ENCODE assay signal across 1 cellular context in the genomic region with DNA sequence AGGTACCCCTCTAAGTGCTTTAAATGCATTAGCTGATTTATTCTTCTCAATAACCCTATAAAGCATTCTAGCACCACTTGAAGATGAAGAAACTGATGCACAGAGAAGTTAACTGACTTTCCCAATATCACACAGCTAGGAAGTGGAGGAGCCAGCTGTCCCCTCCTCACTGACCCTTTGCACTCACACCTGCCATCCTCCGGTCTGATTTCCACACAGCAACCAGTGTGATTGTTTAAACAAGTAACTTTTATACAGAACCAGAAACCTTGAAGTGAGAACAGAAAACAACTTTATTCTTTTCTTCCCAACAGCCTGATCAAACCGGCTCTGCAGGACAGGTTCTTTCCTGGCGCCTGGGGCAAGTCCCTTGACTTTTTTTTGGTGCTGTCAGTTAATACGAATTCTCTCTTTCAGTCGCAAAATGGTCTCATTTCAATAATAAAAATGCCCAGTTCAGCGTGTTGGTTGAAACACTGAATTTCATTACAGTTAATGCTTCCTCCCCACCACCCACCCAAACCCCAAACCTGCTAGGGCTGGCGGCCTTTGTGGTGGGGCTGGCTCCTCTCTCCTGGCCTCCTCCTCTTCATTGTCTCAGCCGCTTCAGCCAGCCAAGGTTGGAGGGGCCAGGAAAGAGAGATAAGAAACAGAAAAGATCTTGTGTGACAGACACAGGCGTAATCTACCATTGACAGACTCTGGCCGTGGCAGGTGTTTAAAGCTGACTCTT.
A peak's percentile ranks its signal among the peaks of the same experiment; 100 is the strongest.
TF ChIP-seq lines count a peak whose summit lies in the region.

No MANE protein-coding gene starts in this region.

TF ChIP-seq in K562, 482 proteins besides CTCF, POLR2A, EP300 and RAD21 (continued from another document and continues in another):
- TF ChIP-seq, protein P1, sequence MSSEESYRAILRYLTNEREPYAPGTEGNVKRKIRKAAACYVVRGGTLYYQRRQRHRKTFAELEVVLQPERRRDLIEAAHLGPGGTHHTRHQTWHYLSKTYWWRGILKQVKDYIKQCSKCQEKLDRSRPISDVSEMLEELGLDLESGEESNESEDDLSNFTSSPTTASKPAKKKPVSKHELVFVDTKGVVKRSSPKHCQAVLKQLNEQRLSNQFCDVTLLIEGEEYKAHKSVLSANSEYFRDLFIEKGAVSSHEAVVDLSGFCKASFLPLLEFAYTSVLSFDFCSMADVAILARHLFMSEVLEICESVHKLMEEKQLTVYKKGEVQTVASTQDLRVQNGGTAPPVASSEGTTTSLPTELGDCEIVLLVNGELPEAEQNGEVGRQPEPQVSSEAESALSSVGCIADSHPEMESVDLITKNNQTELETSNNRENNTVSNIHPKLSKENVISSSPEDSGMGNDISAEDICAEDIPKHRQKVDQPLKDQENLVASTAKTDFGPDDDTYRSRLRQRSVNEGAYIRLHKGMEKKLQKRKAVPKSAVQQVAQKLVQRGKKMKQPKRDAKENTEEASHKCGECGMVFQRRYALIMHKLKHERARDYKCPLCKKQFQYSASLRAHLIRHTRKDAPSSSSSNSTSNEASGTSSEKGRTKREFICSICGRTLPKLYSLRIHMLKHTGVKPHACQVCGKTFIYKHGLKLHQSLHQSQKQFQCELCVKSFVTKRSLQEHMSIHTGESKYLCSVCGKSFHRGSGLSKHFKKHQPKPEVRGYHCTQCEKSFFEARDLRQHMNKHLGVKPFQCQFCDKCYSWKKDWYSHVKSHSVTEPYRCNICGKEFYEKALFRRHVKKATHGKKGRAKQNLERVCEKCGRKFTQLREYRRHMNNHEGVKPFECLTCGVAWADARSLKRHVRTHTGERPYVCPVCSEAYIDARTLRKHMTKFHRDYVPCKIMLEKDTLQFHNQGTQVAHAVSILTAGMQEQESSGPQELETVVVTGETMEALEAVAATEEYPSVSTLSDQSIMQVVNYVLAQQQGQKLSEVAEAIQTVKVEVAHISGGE (CRISPR knock-in tag; IDR thresholded peaks at IDR 0.05), result peak in 1 of 3 experiments; percentile 73; a peak in 2 of 6 replicates
- TF ChIP-seq PRMT5 (CRISPR knock-in tag; IDR thresholded peaks at IDR 0.05), result no peak
- no peak for TF ChIP-seq ZNF551 (CRISPR knock-in tag; IDR thresholded peaks at IDR 0.05)
- peak in 1 of 2 experiments; percentile 64; a peak in 1 of 4 replicates for TF ChIP-seq ZNF318 (IDR thresholded peaks at IDR 0.05; ENCODE audit: borderline replicate concordance in 1 of 2, low read depth in 1 of 2)
- TF ChIP-seq POLR2G (IDR thresholded peaks at IDR 0.05; ENCODE audit: low read depth, low read length), result no peak
- peak; percentile 77; the same call in 1 of the 2 replicates for TF ChIP-seq ADNP (tag; IDR thresholded peaks at IDR 0.05)
- TF ChIP-seq ZBED1 (IDR thresholded peaks at IDR 0.05), result peak; percentile 71; the same call in 1 of the 2 replicates
- peak; percentile 77; the same call in 1 of the 2 replicates for TF ChIP-seq MECOM (CRISPR knock-in tag; IDR thresholded peaks at IDR 0.05)
- no peak for TF ChIP-seq WHSC1 (IDR thresholded peaks at IDR 0.05; ENCODE audit: low read length)
- TF ChIP-seq, protein P2, sequence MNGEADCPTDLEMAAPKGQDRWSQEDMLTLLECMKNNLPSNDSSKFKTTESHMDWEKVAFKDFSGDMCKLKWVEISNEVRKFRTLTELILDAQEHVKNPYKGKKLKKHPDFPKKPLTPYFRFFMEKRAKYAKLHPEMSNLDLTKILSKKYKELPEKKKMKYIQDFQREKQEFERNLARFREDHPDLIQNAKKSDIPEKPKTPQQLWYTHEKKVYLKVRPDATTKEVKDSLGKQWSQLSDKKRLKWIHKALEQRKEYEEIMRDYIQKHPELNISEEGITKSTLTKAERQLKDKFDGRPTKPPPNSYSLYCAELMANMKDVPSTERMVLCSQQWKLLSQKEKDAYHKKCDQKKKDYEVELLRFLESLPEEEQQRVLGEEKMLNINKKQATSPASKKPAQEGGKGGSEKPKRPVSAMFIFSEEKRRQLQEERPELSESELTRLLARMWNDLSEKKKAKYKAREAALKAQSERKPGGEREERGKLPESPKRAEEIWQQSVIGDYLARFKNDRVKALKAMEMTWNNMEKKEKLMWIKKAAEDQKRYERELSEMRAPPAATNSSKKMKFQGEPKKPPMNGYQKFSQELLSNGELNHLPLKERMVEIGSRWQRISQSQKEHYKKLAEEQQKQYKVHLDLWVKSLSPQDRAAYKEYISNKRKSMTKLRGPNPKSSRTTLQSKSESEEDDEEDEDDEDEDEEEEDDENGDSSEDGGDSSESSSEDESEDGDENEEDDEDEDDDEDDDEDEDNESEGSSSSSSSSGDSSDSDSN (IDR thresholded peaks at IDR 0.05; ENCODE audit: borderline replicate concordance in 1 of 2, low read depth in 2 of 2, low read length in 2 of 2), result peak; percentile 53 to 59; a peak in 1 of 4 replicates
- TF ChIP-seq PHF8 (IDR thresholded peaks at IDR 0.05; ENCODE audit: borderline replicate concordance, low read length), result peak; percentile 13; the same call in 1 of the 2 replicates
- no peak for TF ChIP-seq EWSR1 (IDR thresholded peaks at IDR 0.05; ENCODE audit: borderline replicate concordance, low read depth, partially characterized antibody)
- TF ChIP-seq ZNF609 (CRISPR knock-in tag; IDR thresholded peaks at IDR 0.05; ENCODE audit: borderline replicate concordance), result peak; percentile 49; the same call in 1 of the 2 replicates
- no peak for TF ChIP-seq RNF219 (CRISPR knock-in tag; IDR thresholded peaks at IDR 0.05)
- peak; percentile 14; the same call in 1 of the 2 replicates for TF ChIP-seq ZNF263 (CRISPR knock-in tag; IDR thresholded peaks at IDR 0.05; ENCODE audit: borderline replicate concordance)
- TF ChIP-seq TEAD4 (IDR thresholded peaks at IDR 0.05; ENCODE audit: low read length), result peak; percentile 97
- TF ChIP-seq TEAD4 (CRISPR knock-in tag; IDR thresholded peaks at IDR 0.05; ENCODE audit: borderline replicate concordance), result no peak
- TF ChIP-seq, protein P3, sequence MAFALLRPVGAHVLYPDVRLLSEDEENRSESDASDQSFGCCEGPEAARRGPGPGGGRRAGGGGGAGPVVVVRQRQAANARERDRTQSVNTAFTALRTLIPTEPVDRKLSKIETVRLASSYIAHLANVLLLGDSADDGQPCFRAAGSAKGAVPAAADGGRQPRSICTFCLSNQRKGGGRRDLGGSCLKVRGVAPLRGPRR (CRISPR knock-in tag; IDR thresholded peaks at IDR 0.05), result peak; percentile 10; the same call in 1 of the 2 replicates
- no peak for TF ChIP-seq BRCA1 (IDR thresholded peaks at IDR 0.05)
- TF ChIP-seq BRCA1 (CRISPR knock-in tag; IDR thresholded peaks at IDR 0.05), result no peak
- peak; percentile 79; the same call in 1 of the 2 replicates for TF ChIP-seq ZNF311 (CRISPR knock-in tag; IDR thresholded peaks at IDR 0.05)
- peak; percentile 66; the same call in 1 of the 2 replicates for TF ChIP-seq PYGO2 (tag; IDR thresholded peaks at IDR 0.05)
- TF ChIP-seq NR2C1 (IDR thresholded peaks at IDR 0.05), result no peak
- peak; percentile 49; the same call in 1 of the 2 replicates for TF ChIP-seq NR2C1 (tag; IDR thresholded peaks at IDR 0.05)
- TF ChIP-seq, protein P4, sequence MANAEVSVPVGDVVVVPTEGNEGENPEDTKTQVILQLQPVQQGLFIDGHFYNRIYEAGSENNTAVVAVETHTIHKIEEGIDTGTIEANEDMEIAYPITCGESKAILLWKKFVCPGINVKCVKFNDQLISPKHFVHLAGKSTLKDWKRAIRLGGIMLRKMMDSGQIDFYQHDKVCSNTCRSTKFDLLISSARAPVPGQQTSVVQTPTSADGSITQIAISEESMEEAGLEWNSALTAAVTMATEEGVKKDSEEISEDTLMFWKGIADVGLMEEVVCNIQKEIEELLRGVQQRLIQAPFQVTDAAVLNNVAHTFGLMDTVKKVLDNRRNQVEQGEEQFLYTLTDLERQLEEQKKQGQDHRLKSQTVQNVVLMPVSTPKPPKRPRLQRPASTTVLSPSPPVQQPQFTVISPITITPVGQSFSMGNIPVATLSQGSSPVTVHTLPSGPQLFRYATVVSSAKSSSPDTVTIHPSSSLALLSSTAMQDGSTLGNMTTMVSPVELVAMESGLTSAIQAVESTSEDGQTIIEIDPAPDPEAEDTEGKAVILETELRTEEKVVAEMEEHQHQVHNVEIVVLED (CRISPR knock-in tag; IDR thresholded peaks at IDR 0.05), result peak; percentile 30; the same call in 1 of the 2 replicates
- TF ChIP-seq ZNF384 (IDR thresholded peaks at IDR 0.05; ENCODE audit: low read depth, low read length), result peak; percentile 99
